In the genomic region with DNA sequence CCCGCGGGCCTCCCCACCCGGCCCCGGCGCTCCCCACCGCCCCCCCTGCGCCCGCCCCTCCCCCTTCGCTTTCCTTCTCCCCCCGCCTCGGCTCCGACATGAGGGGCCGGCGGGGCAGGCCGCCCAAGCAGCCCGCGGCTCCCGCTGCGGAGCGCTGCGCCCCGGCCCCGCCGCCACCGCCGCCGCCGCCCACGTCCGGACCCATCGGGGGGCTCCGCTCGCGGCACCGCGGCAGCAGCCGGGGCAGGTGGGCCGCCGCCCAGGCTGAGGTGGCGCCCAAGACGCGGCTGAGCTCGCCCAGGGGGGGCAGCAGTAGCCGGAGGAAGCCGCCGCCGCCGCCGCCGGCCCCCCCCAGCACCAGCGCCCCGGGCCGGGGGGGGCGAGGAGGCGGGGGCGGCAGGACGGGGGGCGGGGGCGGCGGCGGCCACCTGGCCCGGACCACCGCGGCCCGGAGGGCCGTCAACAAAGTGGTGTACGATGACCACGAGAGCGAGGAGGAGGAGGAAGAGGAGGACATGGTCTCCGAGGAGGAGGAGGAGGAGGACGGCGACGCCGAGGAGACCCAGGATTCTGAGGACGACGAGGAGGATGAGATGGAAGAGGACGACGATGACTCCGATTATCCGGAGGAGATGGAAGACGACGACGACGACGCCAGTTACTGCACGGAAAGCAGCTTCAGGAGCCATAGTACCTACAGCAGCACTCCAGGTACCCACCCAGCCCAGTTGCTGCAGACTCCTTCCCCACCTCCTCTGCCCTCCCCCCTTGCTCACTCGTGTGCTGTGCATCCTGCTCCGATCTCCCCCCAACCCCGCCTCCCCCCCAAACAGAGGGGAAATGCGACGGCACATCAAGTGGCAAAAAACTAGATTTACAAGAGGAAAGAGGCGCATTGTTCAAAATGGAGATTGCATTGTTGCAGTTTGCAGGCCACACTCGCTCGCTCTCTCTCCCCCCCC, we compare ENCODE assay signal across 8 cellular contexts. TPM values are rescaled to one million over a fixed set of nuclear protein-coding genes. Genes with fewer than 3 reads are reported as not detected.
DNase-seq lines count a peak whose midpoint lies in the region; ATAC-seq, FAIRE-seq and TF ChIP-seq lines count a peak whose summit lies in the region.
"Not testable (repeated sequence)": the region's sequence is repeated elsewhere in the genome, so short reads cannot be mapped to it uniquely, and the experiment has no call there.

No MANE protein-coding gene starts in this region.

- CTCF ChIA-PET in A673 (lab: Charles Lee), result not testable (repeated sequence)
- CTCF ChIA-PET in activated CD4-positive, alpha-beta T cell treated with anti-CD3 and anti-CD28 coated beads, Interleukin-2, amount 10 ng/mL, durations not matched to agents 7 days and 5 days (lab: Charles Lee), result interaction anchor here (0.6 to 1.5 kb wide), 5 partner anchors 13 to 30 kb away, joined by 3 to 4 read pairs (median 3); no protein-coding TSS in a partner anchor

- not testable (repeated sequence) for H3K9me3 Mint-ChIP-seq in activated CD4-positive, alpha-beta T cell treated with anti-CD3 and anti-CD28 coated beads, Interleukin-2, amount 10 ng/mL, durations not matched to agents 7 days and 5 days

- dilution Hi-C loops in keratinocyte (cut with MboI; ENCODE audit: extremely low pct_ligation_motif_present, low sequenced_read_pairs), result not testable (repeated sequence)

- peaks cover 13% of the 10 kb centered on the region for H3K27me3 Mint-ChIP-seq in activated CD4-positive, alpha-beta T cell treated with anti-CD3 and anti-CD28 coated beads, Interleukin-2, amount 10 ng/mL, durations not matched to agents 7 days and 5 days

- peak overlapping the region; percentile 98 for H2AFZ ChIP-seq in keratinocyte (ENCODE audit: control insufficient read depth, low read length)
- H2AFZ ChIP-seq in smooth muscle cell (ENCODE audit: low read depth), result not testable (repeated sequence)

- H3K9ac ChIP-seq in keratinocyte (ENCODE audit: control insufficient read depth, extremely low read depth, insufficient read depth, low read length), result peak overlapping the region; percentile 88
- H3K9ac ChIP-seq in smooth muscle cell (ENCODE audit: low read depth), result peak overlapping the region; percentile 71

- not testable (repeated sequence) for H3K9me3 ChIP-seq in A673 (ENCODE audit: low read depth, low read length, poor library complexity, severe bottlenecking); keratinocyte (ENCODE audit: control insufficient read depth, low read depth, low read length); smooth muscle cell (replicated peaks; ENCODE audit: low read depth)

- DNase-seq in A673 (ENCODE audit: low spot score) (peak; percentile 56), NCI-H526 (lab: John Stamatoyannopoulos, UW) (peak; percentile 21 to 49), cerebellum (ENCODE audit: low spot score) (peak; percentile 51), smooth muscle cell (lab: John Stamatoyannopoulos, UW; ENCODE audit: unreplicated experiment) (peak; percentile 38)
- peak; percentile 68 for DNase-seq in activated CD4-positive, alpha-beta T cell treated with anti-CD3 and anti-CD28 coated beads, Interleukin-2, amount 10 ng/mL, durations not matched to agents 7 days and 5 days
- not testable (repeated sequence) for DNase-seq in keratinocyte (ENCODE audit: low read depth, low spot score)

- H3K4me3 ChIP-seq in A673 (ENCODE audit: low read depth, low read length, poor library complexity, severe bottlenecking) (peak overlapping the region; percentile 80), keratinocyte (ENCODE audit: control insufficient read depth in 2 of 3, extremely low read depth in 1 of 3, insufficient read depth in 2 of 3, low read depth in 1 of 3, low read length in 3 of 3) (peak overlapping the region; percentile 82 to 84 (median 82)), smooth muscle cell (peak overlapping the region; percentile 92)

- peak; percentile 45 for ATAC-seq in GM19023 (IDR thresholded peaks at IDR 0.05; ENCODE audit: unreplicated experiment)
- ATAC-seq in HG03095 (IDR thresholded peaks at IDR 0.05; ENCODE audit: unreplicated experiment), result peak; percentile 28

- peak overlapping the region; percentile 97 for H3K4me3 Mint-ChIP-seq in activated CD4-positive, alpha-beta T cell treated with anti-CD3 and anti-CD28 coated beads, Interleukin-2, amount 10 ng/mL, durations not matched to agents 7 days and 5 days

- not testable (repeated sequence) for BruUV-seq in A673 (replicated peaks; lab: Mats Ljungman, UMichigan)

- H3K9me1 ChIP-seq in keratinocyte (ENCODE audit: control insufficient read depth, extremely low read depth, insufficient read depth, low read length), result not testable (repeated sequence)

- not testable (repeated sequence) for H3K27me3 ChIP-seq in A673 (replicated peaks; ENCODE audit: insufficient read depth, low read depth, low read length, poor library complexity); keratinocyte (ENCODE audit: control insufficient read depth, extremely low read depth, insufficient read depth, low read length); smooth muscle cell (ENCODE audit: low read depth)

- H3K27ac ChIP-seq in A673 (ENCODE audit: low read depth, low read length, poor library complexity, severe bottlenecking) (peak overlapping the region; percentile 73), keratinocyte (ENCODE audit: control insufficient read depth, insufficient read depth, low read length) (peak overlapping the region; percentile 75)
- not testable (repeated sequence) for H3K27ac ChIP-seq in smooth muscle cell (ENCODE audit: low read depth)

- peaks cover 22% of the 10 kb centered on the region for H3K36me3 Mint-ChIP-seq in activated CD4-positive, alpha-beta T cell treated with anti-CD3 and anti-CD28 coated beads, Interleukin-2, amount 10 ng/mL, durations not matched to agents 7 days and 5 days (ENCODE audit: low read depth)

- intact Hi-C loops in A673 (cut with micrococcal nuclease; ENCODE audit: unreplicated experiment), result loop anchor here (5.0 kb wide), 1 partner anchor 109 kb away; a partner anchor contains a TSS

- peaks cover 24% of the 10 kb centered on the region for H3K4me1 ChIP-seq in A673 (ENCODE audit: insufficient read depth, low read length, poor library complexity, severe bottlenecking)
- H3K4me1 ChIP-seq in keratinocyte (ENCODE audit: control insufficient read depth, extremely low read depth, insufficient read depth, low read length), result peaks cover 29% of the 10 kb centered on the region
- peaks cover 28% of the 10 kb centered on the region for H3K4me1 ChIP-seq in smooth muscle cell (ENCODE audit: low read depth)

- H3K4me1 Mint-ChIP-seq in activated CD4-positive, alpha-beta T cell treated with anti-CD3 and anti-CD28 coated beads, Interleukin-2, amount 10 ng/mL, durations not matched to agents 7 days and 5 days, result peaks cover 36% of the 10 kb centered on the region

- not testable (repeated sequence) for H3F3A ChIP-seq in smooth muscle cell (ENCODE audit: low read depth)

- not testable (repeated sequence) for TF ChIP-seq CTCF in A673 (conservative IDR thresholded peaks at IDR 0.05; ENCODE audit: low read depth, low read length); keratinocyte (optimal IDR thresholded peaks at IDR 0.05 in 1 of 3, IDR thresholded peaks at IDR 0.05 in 1 of 3, conservative IDR thresholded peaks at IDR 0.05 in 1 of 3; ENCODE audit: extremely low read depth in 1 of 3, insufficient read depth in 2 of 3, low read length in 3 of 3); smooth muscle cell (IDR thresholded peaks at IDR 0.05; ENCODE audit: borderline replicate concordance, insufficient read depth, poor library complexity, severe bottlenecking)

- H3K27ac Mint-ChIP-seq in activated CD4-positive, alpha-beta T cell treated with anti-CD3 and anti-CD28 coated beads, Interleukin-2, amount 10 ng/mL, durations not matched to agents 7 days and 5 days, result peak overlapping the region; percentile 99

- H3K79me2 ChIP-seq in keratinocyte (ENCODE audit: control insufficient read depth, insufficient read depth, low read length) (peaks cover 45% of the 10 kb centered on the region), smooth muscle cell (ENCODE audit: low read depth) (peaks cover 50% of the 10 kb centered on the region)

- H4K20me1 ChIP-seq in keratinocyte (ENCODE audit: control insufficient read depth, extremely low read depth, insufficient read depth, low read length), result not testable (repeated sequence)
- peaks cover 44% of the 10 kb centered on the region for H4K20me1 ChIP-seq in smooth muscle cell (ENCODE audit: low read depth)

- not testable (repeated sequence) for FAIRE-seq in keratinocyte (lab: Jason Lieb, UNC)

- H3K4me2 ChIP-seq in keratinocyte (ENCODE audit: control insufficient read depth, extremely low read depth, insufficient read depth, low read depth, low read length), result peak overlapping the region; percentile 93
- H3K4me2 ChIP-seq in smooth muscle cell, result peak overlapping the region; percentile 99

- 3% methylated on average over 27 of the region's 94 CpGs for WGBS in smooth muscle cell (ENCODE audit: low lambda C conversion rate)

- not testable (repeated sequence) for H3K36me3 ChIP-seq in A673 (ENCODE audit: insufficient read depth, low read length, poor library complexity, severe bottlenecking); keratinocyte (ENCODE audit: control insufficient read depth in 2 of 2, extremely low read depth in 1 of 2, insufficient read depth in 2 of 2, low read length in 2 of 2); smooth muscle cell (ENCODE audit: low read depth)

- POLR2A ChIA-PET in A673 (lab: Charles Lee; ENCODE audit: low non-redundant PET), result interaction anchor here (0.7 kb wide), 1 partner anchor 762 kb away, joined by 4 read pairs; no protein-coding TSS in a partner anchor
- POLR2A ChIA-PET in activated CD4-positive, alpha-beta T cell treated with anti-CD3 and anti-CD28 coated beads, Interleukin-2, amount 10 ng/mL, durations not matched to agents 7 days and 5 days (lab: Charles Lee), result not testable (repeated sequence)

RNA-seq across cellular contexts. Expression of a gene that starts 0.6 kb away (rescaled TPM):
- 108 and 109 TPM in 2 replicates for total RNA-seq in A673 (2021)
- total RNA-seq in activated CD4-positive, alpha-beta T cell treated with anti-CD3 and anti-CD28 coated beads, Interleukin-2, amount 10 ng/mL, durations not matched to agents 7 days and 5 days, result 100 to 1,000 TPM in 1 of 2 experiments, 10 to 100 TPM in 1; 98.1 to 114 TPM
- 162 TPM for total RNA-seq in cerebellum
- 19.7 to 42.0 TPM (median 28.3 TPM) in 3 replicates for polyA plus RNA-seq in keratinocyte
- polyA plus RNA-seq in keratinocyte (2011; ENCODE audit: low read depth), result 92.8 TPM
- polyA plus RNA-seq in keratinocyte (2011; cell fraction: cytosol; rRNA removed), result 17.7 and 27.8 TPM in 2 replicates
- 63.3 and 69.2 TPM in 2 replicates for polyA plus RNA-seq in keratinocyte (2011; cell fraction: nucleus; rRNA removed)
- polyA plus RNA-seq in keratinocyte (2012; ENCODE audit: low replicate concordance), result 26.0 and 27.1 TPM in 2 replicates
- polyA minus RNA-seq in keratinocyte, result 57.4 to 108 TPM (median 60.5 TPM) in 3 replicates
- polyA minus RNA-seq in keratinocyte (2011; cell fraction: cytosol; rRNA and poly(A)+ RNA removed), result 24.9 TPM
- polyA minus RNA-seq in keratinocyte (2011; cell fraction: nucleus; rRNA and poly(A)+ RNA removed), result 54.7 and 106 TPM in 2 replicates
- total RNA-seq in smooth muscle cell, result 42.6 and 51.2 TPM in 2 replicates
- 26.8 and 38.7 TPM in 2 replicates for polyA plus RNA-seq in smooth muscle cell
